ENCODE assay signal across 19 cellular contexts in genomic region chr14:100552524-100553125, GRCh38.
"Had no signal": no experiment of that assay in that cellular context is flagged by ENCODE, and none has a peak within 500 bp of the region (broad histone marks: within the 10 kb centered on the region; RNA-seq: fewer than 3 reads in every experiment).

No MANE protein-coding gene starts in this region.

- DNase-seq: activated CD4-positive, alpha-beta T cell treated with anti-CD3 and anti-CD28 coated beads, Interleukin-2, amount 50 U/mL, for 1 hour; activated CD8-positive, alpha-beta memory T cell treated with anti-CD3 and anti-CD28 coated beads for 24 hours; activated gamma-delta T cell treated with Interleukin-2 at 50 U/mL for 16 hours; caudate nucleus; esophagus squamous epithelium; mammary epithelial cell; mucosa of descending colon; naive thymus-derived CD4-positive, alpha-beta T cell; stimulated activated CD4-positive, alpha-beta T cell treated with anti-CD3 and anti-CD28 coated beads, Interleukin-1b, Interleukin-23, amount 100 ng/mL, for 48 hours; transverse colon had no signal

- H3K9ac ChIP-seq: parathyroid adenoma had no signal

- H3K4me3 Mint-ChIP-seq: activated naive CD8-positive, alpha-beta T cell; naive thymus-derived CD4-positive, alpha-beta T cell; stimulated activated memory B cell treated with anti-CD40 and anti-IgM and Interleukin-4, amounts not matched to agents 10 μg/mL and 1 μg/mL and 100 μg/mL, for 72 hours had no signal

- H3K9me3 Mint-ChIP-seq: stimulated activated memory B cell treated with anti-CD40 and anti-IgM and Interleukin-4, amounts not matched to agents 10 μg/mL and 1 μg/mL and 100 μg/mL, for 72 hours had no signal

- ATAC-seq: activated CD4-positive, CD25-positive, alpha-beta regulatory T cell treated with anti-CD3 and anti-CD28 coated beads, Interleukin-2, amount 50 U/mL, for 24 hours; body of pancreas; left lobe of liver; mucosa of descending colon; naive thymus-derived CD4-positive, alpha-beta T cell; stimulated activated memory B cell treated with anti-CD40 and anti-IgM and Interleukin-4, amounts not matched to agents 10 μg/mL and 1 μg/mL and 100 μg/mL, for 72 hours had no signal

- H3K9me3 ChIP-seq: body of pancreas, esophagus squamous epithelium, mucosa of descending colon, neutrophil, transverse colon, vagina had no signal

- H3K27ac ChIP-seq: esophagus squamous epithelium, hepatocyte, neutrophil, parathyroid adenoma, transverse colon, vagina had no signal

- H3K36me3 ChIP-seq: esophagus squamous epithelium, neutrophil, transverse colon, vagina had no signal

- H3K27ac Mint-ChIP-seq: activated naive CD8-positive, alpha-beta T cell; stimulated activated memory B cell treated with anti-CD40 and anti-IgM and Interleukin-4, amounts not matched to agents 10 μg/mL and 1 μg/mL and 100 μg/mL, for 72 hours had no signal

- H3K4me2 ChIP-seq: hepatocyte had no signal

- H3K27me3 ChIP-seq: body of pancreas, hepatocyte, vagina had no signal

- H3K36me3 Mint-ChIP-seq: activated naive CD8-positive, alpha-beta T cell; naive thymus-derived CD4-positive, alpha-beta T cell; stimulated activated memory B cell treated with anti-CD40 and anti-IgM and Interleukin-4, amounts not matched to agents 10 μg/mL and 1 μg/mL and 100 μg/mL, for 72 hours had no signal

- H3K4me3 ChIP-seq: body of pancreas, esophagus squamous epithelium, hepatocyte, mucosa of descending colon, transverse colon, vagina had no signal

- H3K27me3 Mint-ChIP-seq: activated naive CD8-positive, alpha-beta T cell had no signal
